Comparison of ENCODE assay signal across 22 cellular contexts in genomic region chr18:34598136-34598635, GRCh38.
DNase-seq lines count a peak whose midpoint lies in the region; ATAC-seq and TF ChIP-seq lines count a peak whose summit lies in the region.
"Had no signal": no experiment of that assay in that cellular context is flagged by ENCODE, and none has a peak within 500 bp of the region (broad histone marks: within the 10 kb centered on the region; RNA-seq: fewer than 3 reads in every experiment).

No MANE protein-coding gene starts in this region.

- H3K27ac Mint-ChIP-seq in osteocyte (ENCODE audit: unreplicated experiment) (peak overlapping the region; percentile 72), type B pancreatic cell (no peak overlapping the region)
- H3K27ac Mint-ChIP-seq: CD8-positive, alpha-beta T cell had no signal

- DNase-seq in HCEC 1CT, result peak; percentile 42
- DNase-seq in amniotic epithelial cell (ENCODE audit: low read depth), result peak; percentile 58
- DNase-seq in fibroblast of gingiva (ENCODE audit: low read depth), result peak; percentile 3
- DNase-seq in osteocyte (ENCODE audit: extremely low spot score, unreplicated experiment), result no peak
- DNase-seq in type B pancreatic cell (ENCODE audit: extremely low spot score, unreplicated experiment), result no peak
- no peak for DNase-seq in substantia nigra (lab: John Stamatoyannopoulos, UW)
- DNase-seq: Calu3; CD8-positive, alpha-beta T cell; DMS53; EL; GOT3; NCI-H1105 treated with DMSO at 0.1 percent for 48 hours; NCI-H1694; NCI-H510A; NCI-H748 treated with DMSO at 0.1 percent for 48 hours; NK-92 treated with Interleukin-12 subunit alpha and Interleukin-12 subunit beta, amount 100 ng/mL, for 24 hours; SHP77 treated with DMSO at 0.1 percent for 48 hours had no signal

- H3K27me3 Mint-ChIP-seq in osteocyte (ENCODE audit: unreplicated experiment) (no peaks in the 10 kb centered on the region), type B pancreatic cell (no peaks in the 10 kb centered on the region)

- H3K4me3 Mint-ChIP-seq in osteocyte (ENCODE audit: unreplicated experiment), result no peak overlapping the region
- H3K4me3 Mint-ChIP-seq in type B pancreatic cell, result no peak overlapping the region
- H3K4me3 Mint-ChIP-seq: CD8-positive, alpha-beta T cell had no signal

- H3K36me3 Mint-ChIP-seq in osteocyte (ENCODE audit: unreplicated experiment) (no peaks in the 10 kb centered on the region), type B pancreatic cell (no peaks in the 10 kb centered on the region)
- H3K36me3 Mint-ChIP-seq: CD8-positive, alpha-beta T cell had no signal

- H3K4me1 Mint-ChIP-seq in osteocyte (ENCODE audit: unreplicated experiment) (peaks cover 35% of the 10 kb centered on the region), type B pancreatic cell (ENCODE audit: unreplicated experiment) (peaks cover 4% of the 10 kb centered on the region)

- TF ChIP-seq CTCF in osteocyte (IDR thresholded peaks at IDR 0.05), result no peak
- no peak for TF ChIP-seq CTCF in type B pancreatic cell (conservative IDR thresholded peaks at IDR 0.05)

- no peak overlapping the region for H3K27ac ChIP-seq in substantia nigra (ENCODE audit: low read depth, low read length, poor library complexity, severe bottlenecking)
- H3K27ac ChIP-seq: BLaER1 had no signal

- ATAC-seq in HG03097 (IDR thresholded peaks at IDR 0.05; ENCODE audit: low FRiP score, unreplicated experiment) (no peak), GM21723 (IDR thresholded peaks at IDR 0.05; ENCODE audit: unreplicated experiment) (no peak)
- ATAC-seq: CD8-positive, alpha-beta T cell; GM12878; K562 had no signal

- no peaks in the 10 kb centered on the region for H3K9me3 Mint-ChIP-seq in osteocyte (ENCODE audit: unreplicated experiment)
- H3K9me3 Mint-ChIP-seq in type B pancreatic cell, result no peaks in the 10 kb centered on the region
- H3K9me3 Mint-ChIP-seq: CD8-positive, alpha-beta T cell had no signal

Comparison
In these comparisons a context has a peak if more than half of its experiments do, and no peak if none do; other contexts are left out.
1. DNase-seq: peak in HCEC 1CT (single experiment), amniotic epithelial cell (single experiment) and fibroblast of gingiva (single experiment); none in osteocyte (single experiment), type B pancreatic cell (single experiment) and substantia nigra (0 of 49).